Comparison of ENCODE assay signal across 19 cellular contexts in the genomic region with DNA sequence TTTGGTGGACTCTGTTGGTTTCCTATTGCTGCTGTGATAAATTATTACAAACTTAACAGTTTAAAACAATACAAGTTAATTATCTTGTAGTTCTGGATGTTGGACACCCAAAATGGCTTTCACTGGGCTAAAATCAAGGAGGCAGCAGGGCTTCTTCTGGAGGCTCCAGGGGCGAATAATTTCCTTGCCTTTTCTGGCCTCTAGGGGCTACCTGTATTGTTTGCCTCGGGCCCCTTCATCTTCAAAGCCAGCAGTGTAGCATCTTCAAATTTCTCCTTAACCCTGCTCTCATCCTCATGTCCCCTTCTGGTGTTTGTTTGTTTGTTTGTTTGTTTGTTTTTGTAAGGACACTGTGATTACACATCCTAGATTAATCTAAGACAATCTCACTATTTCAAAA.
DNase-seq lines count a peak whose midpoint lies in the region; ATAC-seq, FAIRE-seq and TF ChIP-seq lines count a peak whose summit lies in the region.
"Had no signal": no experiment of that assay in that cellular context is flagged by ENCODE, and none has a peak within 500 bp of the region (broad histone marks: within the 10 kb centered on the region; RNA-seq: fewer than 3 reads in every experiment).

No MANE protein-coding gene starts in this region.

- no peak for TF ChIP-seq RAD21 in A549 (conservative IDR thresholded peaks at IDR 0.05 in 1 of 2, IDR thresholded peaks at IDR 0.05 in 1 of 2)

- H3K36me3 ChIP-seq in GM06990 (ENCODE audit: control insufficient read depth, insufficient read depth, low read length) (no peaks in the 10 kb centered on the region), breast epithelium (no peaks in the 10 kb centered on the region), heart right ventricle (no peaks in the 10 kb centered on the region)
- H3K36me3 ChIP-seq: cardiac muscle cell, heart left ventricle had no signal

- TF ChIP-seq CTCF in A549 (IDR thresholded peaks at IDR 0.05) (no peak), GM06990 (IDR thresholded peaks at IDR 0.05; ENCODE audit: insufficient read depth, low read length, poor library complexity, severe bottlenecking) (peak; percentile 35), choroid plexus epithelial cell (conservative IDR thresholded peaks at IDR 0.05; ENCODE audit: low read depth, low read length) (peak; percentile 17), breast epithelium (IDR thresholded peaks at IDR 0.05) (no peak), heart right ventricle (IDR thresholded peaks at IDR 0.05) (no peak)

- ATAC-seq in A549 (no peak), heart right ventricle (no peak), HG02588 (IDR thresholded peaks at IDR 0.05; ENCODE audit: unreplicated experiment) (no peak)
- ATAC-seq: activated CD4-positive, CD25-positive, alpha-beta regulatory T cell treated with anti-CD3 and anti-CD28 coated beads, Interleukin-2, amount 50 U/mL, for 24 hours; activated naive CD8-positive, alpha-beta T cell treated with anti-CD3 and anti-CD28 coated beads, Interleukin-2, amount 50 U/mL, for 24 hours; activated T-helper 17 cell treated with anti-CD3 and anti-CD28 coated beads, Interleukin-2, amount 50 U/mL, for 72 hours; heart left ventricle; T-helper 17 cell had no signal

- TF ChIP-seq EP300 in A549 (IDR thresholded peaks at IDR 0.05) = no peak

- DNase-seq in A549 (ENCODE audit: low read depth in 1 of 2, low spot score in 1 of 2) (no peak), GM06990 (ENCODE audit: extremely low read depth, insufficient read length) (no peak), NAMALWA (ENCODE audit: low spot score) (peak; percentile 20), choroid plexus epithelial cell (ENCODE audit: low read depth) (no peak), breast epithelium (ENCODE audit: low spot score in 2 of 2) (no peak), heart right ventricle (no peak), T-helper 2 cell (no peak)
- DNase-seq: activated naive CD8-positive, alpha-beta T cell treated with anti-CD3 and anti-CD28 coated beads, Interleukin-2, amount 50 U/mL, for 24 hours; heart left ventricle; naive B cell; NCI-H345; stimulated activated CD4-positive, alpha-beta T cell treated with anti-CD3 and anti-CD28 coated beads, Interleukin-4, amount 100 ng/mL, for 1 hour; T-helper 17 cell had no signal

- WGBS in A549 (ENCODE audit: missing lambda C conversion rate) = 64% methylated on average over 2 of the region's 2 CpGs
- WGBS in heart right ventricle, 2 donors = 55 to 58% methylated on average over 2 of the region's 2 CpGs

- intact Hi-C loops in breast epithelium (cut with DNase I; ENCODE audit: low total_unique reads) = no loop called here
- intact Hi-C loops in heart right ventricle (cut with DNase I) = loop anchor here in 6 of 10 donors (10.0 kb wide), 5 partner anchors 120 to 1570 kb away; no protein-coding TSS in a partner anchor

- peak; percentile 79 for FAIRE-seq in A549 (lab: Jason Lieb, UNC)
- FAIRE-seq: islet of Langerhans had no signal

- no peak overlapping the region for H3K27ac ChIP-seq in A549
- H3K27ac ChIP-seq in breast epithelium = no peak overlapping the region
- no peak overlapping the region for H3K27ac ChIP-seq in heart right ventricle
- H3K27ac ChIP-seq: cardiac muscle cell, heart left ventricle, skin epidermis had no signal

- H3K27me3 ChIP-seq in GM06990 (replicated peaks; ENCODE audit: control insufficient read depth, insufficient read depth, low read length) (no peaks in the 10 kb centered on the region; the same call in 1 of the 2 replicates), breast epithelium (no peaks in the 10 kb centered on the region), heart right ventricle (peaks cover 0 to 30% (median 4%) of the 10 kb centered on the region in 7 donors)
- H3K27me3 ChIP-seq: cardiac muscle cell had no signal

- H3K4me1 ChIP-seq in A549 (peaks cover 14% of the 10 kb centered on the region; the same call in 2 of the 3 replicates), breast epithelium (no peaks in the 10 kb centered on the region), heart right ventricle (no peaks in the 10 kb centered on the region)

- no peak overlapping the region for H3K4me3 ChIP-seq in A549
- no peak overlapping the region for H3K4me3 ChIP-seq in GM06990 (replicated peaks; ENCODE audit: low read depth, low read length)
- no peak overlapping the region for H3K4me3 ChIP-seq in choroid plexus epithelial cell (ENCODE audit: low read depth, low read length)
- no peak overlapping the region for H3K4me3 ChIP-seq in breast epithelium
- H3K4me3 ChIP-seq in heart right ventricle = no peak overlapping the region
- H3K4me3 ChIP-seq: cardiac muscle cell, heart left ventricle, skin epidermis had no signal

- TF ChIP-seq POLR2A in A549 (IDR thresholded peaks at IDR 0.05; ENCODE audit: low read length) = no peak
- TF ChIP-seq POLR2A in breast epithelium (IDR thresholded peaks at IDR 0.05) = no peak

- H3K9me3 ChIP-seq in A549 (no peaks in the 10 kb centered on the region), breast epithelium (no peaks in the 10 kb centered on the region), heart right ventricle (no peaks in the 10 kb centered on the region)
- H3K9me3 ChIP-seq: heart left ventricle had no signal

- CTCF ChIA-PET in A549 (lab: Yijun Ruan, JAX) = interaction anchor here (0.5 to 9.5 kb wide), 6 partner anchors 9 to 566 kb away, joined by 3 to 358 read pairs (median 3); a partner anchor contains a TSS

- no peak overlapping the region for H3K4me2 ChIP-seq in A549

- POLR2A ChIA-PET in A549 (lab: Yijun Ruan, JAX) = interaction anchor here (0.6 kb wide), 1 partner anchor 361 kb away, joined by 4 read pairs; no protein-coding TSS in a partner anchor

TF ChIP-seq in A549, 52 proteins besides CTCF, POLR2A, EP300 and RAD21:
- TF ChIP-seq RFX5 (IDR thresholded peaks at IDR 0.05) (no peak), RCOR1 (IDR thresholded peaks at IDR 0.05; ENCODE audit: low read depth, low read length) (no peak)
- TF ChIP-seq, protein P1, sequence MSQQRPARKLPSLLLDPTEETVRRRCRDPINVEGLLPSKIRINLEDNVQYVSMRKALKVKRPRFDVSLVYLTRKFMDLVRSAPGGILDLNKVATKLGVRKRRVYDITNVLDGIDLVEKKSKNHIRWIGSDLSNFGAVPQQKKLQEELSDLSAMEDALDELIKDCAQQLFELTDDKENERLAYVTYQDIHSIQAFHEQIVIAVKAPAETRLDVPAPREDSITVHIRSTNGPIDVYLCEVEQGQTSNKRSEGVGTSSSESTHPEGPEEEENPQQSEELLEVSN (IDR thresholded peaks at IDR 0.05; ENCODE audit: borderline replicate concordance, low read depth) = no peak
- TF ChIP-seq, protein P2, sequence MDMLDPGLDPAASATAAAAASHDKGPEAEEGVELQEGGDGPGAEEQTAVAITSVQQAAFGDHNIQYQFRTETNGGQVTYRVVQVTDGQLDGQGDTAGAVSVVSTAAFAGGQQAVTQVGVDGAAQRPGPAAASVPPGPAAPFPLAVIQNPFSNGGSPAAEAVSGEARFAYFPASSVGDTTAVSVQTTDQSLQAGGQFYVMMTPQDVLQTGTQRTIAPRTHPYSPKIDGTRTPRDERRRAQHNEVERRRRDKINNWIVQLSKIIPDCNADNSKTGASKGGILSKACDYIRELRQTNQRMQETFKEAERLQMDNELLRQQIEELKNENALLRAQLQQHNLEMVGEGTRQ (IDR thresholded peaks at IDR 0.05) = no peak
TF ChIP-seq in A549: peak in this region for 0.

Comparison
In these comparisons a context has a peak if more than half of its experiments do, and no peak if none do; other contexts are left out.
1. CTCF ChIP-seq: peak in GM06990 (single experiment) and choroid plexus epithelial cell (single experiment); none in A549 (single experiment), breast epithelium (0 of 3) and heart right ventricle (0 of 9).